Comparison of ENCODE assay signal across 9 cellular contexts in genomic region chr14:102500190-102500661, GRCh38. TPM values are rescaled to one million over a fixed set of nuclear protein-coding genes. Genes with fewer than 3 reads are reported as not detected.
DNase-seq lines count a peak whose midpoint lies in the region; ATAC-seq and TF ChIP-seq lines count a peak whose summit lies in the region.
"Had no signal": no experiment of that assay in that cellular context is flagged by ENCODE, and none has a peak within 500 bp of the region (broad histone marks: within the 10 kb centered on the region; RNA-seq: fewer than 3 reads in every experiment).

No MANE protein-coding gene starts in this region.

- DNase-seq in EH (ENCODE audit: low read depth) (peak; percentile 82), fibroblast of villous mesenchyme (ENCODE audit: low read depth) (peak; percentile 84), kidney glomerular epithelial cell (lab: John Stamatoyannopoulos, UW) (no peak), SIG-M5 (lab: John Stamatoyannopoulos, UW) (no peak), HuH-7 (ENCODE audit: low spot score) (no peak)
- DNase-seq in activated CD8-positive, alpha-beta T cell treated with anti-CD3 and anti-CD28 coated beads, Interleukin-2, amount 10 ng/mL, durations not matched to agents 7 days and 5 days = peak; percentile 47
- no peak for DNase-seq in activated CD4-positive, CD25-positive, alpha-beta regulatory T cell treated with anti-CD3 and anti-CD28 coated beads, Interleukin-2, amount 50 U/mL, for 72 hours
- DNase-seq: NCI-H1417 treated with DMSO at 0.1 percent for 48 hours had no signal

- H3K27me3 ChIP-seq in rectal smooth muscle tissue (ENCODE audit: control insufficient read depth, insufficient read depth, low read length) = no peaks in the 10 kb centered on the region

- no peak overlapping the region for H3K9ac ChIP-seq in rectal smooth muscle tissue (ENCODE audit: low read length)

- TF ChIP-seq CTCF in fibroblast of villous mesenchyme (IDR thresholded peaks at IDR 0.05; ENCODE audit: insufficient read depth, low read depth, low read length) = no peak

- no peak overlapping the region for H3K4me3 ChIP-seq in fibroblast of villous mesenchyme (ENCODE audit: low read depth, low read length)
- H3K4me3 ChIP-seq in rectal smooth muscle tissue (ENCODE audit: low read length) = no peak overlapping the region

- peaks cover 7% of the 10 kb centered on the region for H3K36me3 ChIP-seq in rectal smooth muscle tissue (ENCODE audit: control insufficient read depth, insufficient read depth, low read length)

- peaks cover 20% of the 10 kb centered on the region for H3K4me1 Mint-ChIP-seq in activated CD8-positive, alpha-beta T cell treated with anti-CD3 and anti-CD28 coated beads, Interleukin-2, amount 10 ng/mL, durations not matched to agents 7 days and 5 days (ENCODE audit: low read depth)

- H3K4me1 ChIP-seq in rectal smooth muscle tissue (ENCODE audit: control insufficient read depth, insufficient read depth, low read length) = peaks cover 16% of the 10 kb centered on the region

- H3K27me3 Mint-ChIP-seq in activated CD8-positive, alpha-beta T cell treated with anti-CD3 and anti-CD28 coated beads, Interleukin-2, amount 10 ng/mL, durations not matched to agents 7 days and 5 days (ENCODE audit: low read depth) = no peaks in the 10 kb centered on the region

- peak overlapping the region; percentile 83 for H3K27ac ChIP-seq in rectal smooth muscle tissue (ENCODE audit: low read depth, low read length)

- H3K4me3 Mint-ChIP-seq in activated CD8-positive, alpha-beta T cell treated with anti-CD3 and anti-CD28 coated beads, Interleukin-2, amount 10 ng/mL, durations not matched to agents 7 days and 5 days = no peak overlapping the region

- no peaks in the 10 kb centered on the region for H3K9me3 Mint-ChIP-seq in activated CD8-positive, alpha-beta T cell treated with anti-CD3 and anti-CD28 coated beads, Interleukin-2, amount 10 ng/mL, durations not matched to agents 7 days and 5 days (ENCODE audit: insufficient read depth)

- peak overlapping the region; percentile 39 for H3K27ac Mint-ChIP-seq in activated CD8-positive, alpha-beta T cell treated with anti-CD3 and anti-CD28 coated beads, Interleukin-2, amount 10 ng/mL, durations not matched to agents 7 days and 5 days

- peak; percentile 36 for ATAC-seq in activated CD8-positive, alpha-beta T cell treated with anti-CD3 and anti-CD28 coated beads, Interleukin-2, amount 10 ng/mL, durations not matched to agents 7 days and 5 days

- peaks cover 5% of the 10 kb centered on the region for H3K36me3 Mint-ChIP-seq in activated CD8-positive, alpha-beta T cell treated with anti-CD3 and anti-CD28 coated beads, Interleukin-2, amount 10 ng/mL, durations not matched to agents 7 days and 5 days (ENCODE audit: low read depth)

- CTCF ChIA-PET in activated CD8-positive, alpha-beta T cell treated with anti-CD3 and anti-CD28 coated beads, Interleukin-2, amount 10 ng/mL, durations not matched to agents 7 days and 5 days (lab: Charles Lee) = interaction anchor here (1.0 to 1.8 kb wide), 3 partner anchors 10 to 62 kb away, joined by 4 to 8 read pairs (median 4); partner anchors contain the start of gene ANKRD9

- POLR2A ChIA-PET in activated CD8-positive, alpha-beta T cell treated with anti-CD3 and anti-CD28 coated beads, Interleukin-2, amount 10 ng/mL, durations not matched to agents 7 days and 5 days (lab: Charles Lee) = no interaction called here

RNA-seq across cellular contexts. Expression of gene ANKRD9, which starts 9.3 kb away (rescaled TPM):
- 1 to 10 TPM; 9.7 to 10.0 TPM for total RNA-seq in activated CD8-positive, alpha-beta T cell treated with anti-CD3 and anti-CD28 coated beads, Interleukin-2, amount 10 ng/mL, durations not matched to agents 7 days and 5 days
- total RNA-seq in fibroblast of villous mesenchyme = 16.4 and 26.4 TPM in 2 replicates

Comparison
In these comparisons a context has a peak if more than half of its experiments do, and no peak if none do; other contexts are left out.
1. DNase-seq: peak in EH (single experiment), activated CD8-positive, alpha-beta T cell treated with anti-CD3 and anti-CD28 coated beads, Interleukin-2, amount 10 ng/mL, durations not matched to agents 7 days and 5 days (single experiment) and fibroblast of villous mesenchyme (single experiment); none in kidney glomerular epithelial cell (single experiment), SIG-M5 (single experiment), HuH-7 (single experiment) and activated CD4-positive, CD25-positive, alpha-beta regulatory T cell treated with anti-CD3 and anti-CD28 coated beads, Interleukin-2, amount 50 U/mL, for 72 hours (single experiment).